ENCODE assay signal across 18 cellular contexts in genomic region chr19:47761566-47761965, GRCh38. TPM values are rescaled to one million over a fixed set of nuclear protein-coding genes. Genes with fewer than 3 reads are reported as not detected.
DNase-seq lines count a peak whose midpoint lies in the region; ATAC-seq, FAIRE-seq and TF ChIP-seq lines count a peak whose summit lies in the region.
"Had no signal": no experiment of that assay in that cellular context is flagged by ENCODE, and none has a peak within 500 bp of the region (broad histone marks: within the 10 kb centered on the region; RNA-seq: fewer than 3 reads in every experiment).

No MANE protein-coding gene starts in this region.

- RAD21 ChIA-PET in GM12878 (lab: Charles Lee; ENCODE audit: unreplicated experiment), result no interaction called here

- TF ChIP-seq RAD21 in GM12878 (IDR thresholded peaks at IDR 0.05; ENCODE audit: insufficient read depth, low read depth, low read length), result no peak

- no peaks in the 10 kb centered on the region for H3K79me2 ChIP-seq in GM12878 (ENCODE audit: control insufficient read depth, insufficient read depth, low read length)

- POLR2A ChIA-PET in GM12878 (lab: Charles Lee), result no interaction called here

- H3K4me1 ChIP-seq in GM12878 (ENCODE audit: control insufficient read depth, insufficient read depth, low read length), result 0 out of 2 replicates have a peak, but pooled peaks cover 3% of the 10 kb centered on the region
- H3K4me1 ChIP-seq in left ventricle myocardium inferior, result peaks cover 17% of the 10 kb centered on the region
- H3K4me1 ChIP-seq: BE2C had no signal

- H3K36me3 ChIP-seq in GM12878 (ENCODE audit: control insufficient read depth in 2 of 2, insufficient read depth in 2 of 2, low read length in 1 of 2) (peaks cover 4 to 9% of the 10 kb centered on the region in 2 experiments; a peak in 3 of 4 replicates), left ventricle myocardium inferior (peaks cover 37% of the 10 kb centered on the region)

- CTCF ChIA-PET in GM12878 (lab: Yijun Ruan, JAX), result interaction anchor here (1.1 kb wide), 1 partner anchor 28 kb away, joined by 3 read pairs; no protein-coding TSS in a partner anchor

- peak; percentile 61 for ATAC-seq in GM12878
- ATAC-seq: CD8-positive, alpha-beta T cell had no signal

- H3K27ac ChIP-seq in GM12878 (ENCODE audit: control insufficient read depth, insufficient read depth) (no peak overlapping the region), left ventricle myocardium inferior (replicated peaks) (no peak overlapping the region)
- H3K27ac ChIP-seq: C4-2B had no signal

- H2AFZ ChIP-seq in GM12878 (ENCODE audit: control insufficient read depth, low read depth, low read length), result no peak overlapping the region

- H3K9ac ChIP-seq in GM12878 (ENCODE audit: control insufficient read depth, insufficient read depth, low read length), result no peak overlapping the region

- H3K9me3 Mint-ChIP-seq in progenitor cell of endocrine pancreas (ENCODE audit: low read depth), result peaks cover 3% of the 10 kb centered on the region
- H3K9me3 Mint-ChIP-seq: CD8-positive, alpha-beta T cell had no signal

- no peak for TF ChIP-seq CTCF in NB4 (IDR thresholded peaks at IDR 0.05; ENCODE audit: low read depth, low read length)
- TF ChIP-seq CTCF in GM12878 (IDR thresholded peaks at IDR 0.05 in 2 of 3, conservative IDR thresholded peaks at IDR 0.05 in 1 of 3; ENCODE audit: control insufficient read depth in 2 of 3, extremely low read depth in 1 of 3, insufficient read depth in 1 of 3, low read depth in 3 of 3, low read length in 3 of 3), result no peak
- TF ChIP-seq CTCF in progenitor cell of endocrine pancreas (IDR thresholded peaks at IDR 0.05; ENCODE audit: unreplicated experiment), result no peak
- TF ChIP-seq CTCF in left ventricle myocardium inferior (IDR thresholded peaks at IDR 0.05; ENCODE audit: borderline replicate concordance), result no peak

- BruUV-seq in GM12878 (replicated peaks; lab: Mats Ljungman, UMichigan), result no TSS peak

- H3K4me3 Mint-ChIP-seq in progenitor cell of endocrine pancreas (ENCODE audit: low read depth), result no peak overlapping the region
- H3K4me3 Mint-ChIP-seq: CD8-positive, alpha-beta T cell; H9 had no signal

- H3K4me1 Mint-ChIP-seq in progenitor cell of endocrine pancreas (ENCODE audit: low read depth), result peaks cover 4% of the 10 kb centered on the region

- in situ Hi-C loops in GM12878 (cut with MboI), result no loop called here

- peaks cover 21% of the 10 kb centered on the region for H3K36me3 Mint-ChIP-seq in progenitor cell of endocrine pancreas (ENCODE audit: insufficient read depth)

- H4K20me1 ChIP-seq in GM12878 (ENCODE audit: control insufficient read depth, insufficient read depth), result no peaks in the 10 kb centered on the region

- H3K4me2 ChIP-seq in GM12878 (ENCODE audit: control insufficient read depth, insufficient read depth), result no peak overlapping the region

- TF ChIP-seq EP300 in GM12878 (IDR thresholded peaks at IDR 0.05; ENCODE audit: borderline replicate concordance in 1 of 2, control insufficient read depth in 1 of 2, low read depth in 2 of 2, low read length in 2 of 2), result no peak

- FAIRE-seq in GM12891 (lab: Jason Lieb, UNC) (no peak), GM12878 (lab: Jason Lieb, UNC) (no peak)
- FAIRE-seq: A204.1 had no signal

- intact Hi-C loops in GM12878 (cut with micrococcal nuclease; ENCODE audit: unreplicated experiment) (no loop called here), left ventricle myocardium inferior (cut with micrococcal nuclease) (no loop called here)

- no peaks in the 10 kb centered on the region; the same call in 2 of the 3 replicates for H3K9me3 ChIP-seq in GM12878 (replicated peaks; ENCODE audit: control insufficient read depth, insufficient read depth, low read length)
- H3K9me3 ChIP-seq in left ventricle myocardium inferior (replicated peaks), result peaks cover 5% of the 10 kb centered on the region
- H3K9me3 ChIP-seq: BE2C, Caco-2 had no signal

- 19% methylated on average over 4 of the region's 5 CpGs for WGBS in GM12878 (ENCODE audit: insufficient coverage, insufficient replicate concordance, low lambda C conversion rate, missing lambda C conversion rate)

- no peaks in the 10 kb centered on the region for H3K27me3 Mint-ChIP-seq in progenitor cell of endocrine pancreas

- TF ChIP-seq POLR2A in GM12891 (IDR thresholded peaks at IDR 0.05; ENCODE audit: low read depth, low read length) (no peak), NB4 (IDR thresholded peaks at IDR 0.05; ENCODE audit: extremely low read depth, insufficient read length) (no peak), GM12878 (IDR thresholded peaks at IDR 0.05; ENCODE audit: low read depth, low read length) (no peak)

- SMC1A ChIA-PET in GM12878 (lab: Charles Lee; ENCODE audit: uncharacterized antibody, unreplicated experiment), result no interaction called here

- H3K27ac Mint-ChIP-seq in progenitor cell of endocrine pancreas, result peak overlapping the region; percentile 24
- H3K27ac Mint-ChIP-seq: CD8-positive, alpha-beta T cell had no signal

- H3K27me3 ChIP-seq in GM12878 (replicated peaks in 1 of 2; ENCODE audit: control insufficient read depth in 2 of 2, insufficient read depth in 2 of 2, low read length in 1 of 2) (no peaks in the 10 kb centered on the region), left ventricle myocardium inferior (ENCODE audit: low read depth) (no peaks in the 10 kb centered on the region)
- H3K27me3 ChIP-seq: BE2C had no signal

- DNase-seq in GM12891 (ENCODE audit: insufficient read length, low spot score), result no peak
- DNase-seq in NB4 (ENCODE audit: low read depth), result peak; percentile 38
- no peak for DNase-seq in GM12878 (ENCODE audit: low read depth, low spot score)
- DNase-seq in progenitor cell of endocrine pancreas (ENCODE audit: low spot score, unreplicated experiment), result no peak
- no peak for DNase-seq in DMS153 (lab: John Stamatoyannopoulos, UW)
- no peak for DNase-seq in left ventricle myocardium inferior
- no peak for DNase-seq in Ammon's horn (ENCODE audit: low spot score)
- DNase-seq in T-helper 2 cell, result no peak
- DNase-seq: BE2C; Caco-2; CD8-positive, alpha-beta T cell; DMS53; GOT3; H9; KBM-7 had no signal

- H3K4me3 ChIP-seq in NB4 (ENCODE audit: low read depth, low read length), result no peak overlapping the region
- H3K4me3 ChIP-seq in GM12878, result no peak overlapping the region
- H3K4me3 ChIP-seq in left ventricle myocardium inferior, result no peak overlapping the region

RNA-seq across cellular contexts. Expression of gene NOP53, which starts 16.2 kb away (rescaled TPM):
- 571 TPM for polyA plus RNA-seq in GM12891 (2012; ENCODE audit: low read depth, missing spikeins)
- total RNA-seq in GM12878 (2013; cell fraction: nucleolus; rRNA removed), result 36.5 and 43.0 TPM in 2 replicates
- total RNA-seq in GM12878 (2014; rRNA removed) (254 and 317 TPM in 2 replicates), GM12878 (2014; rRNA removed; fragmentation: Illumina TruSeq; extraction: Trizol) (180 and 186 TPM in 2 replicates), GM12878 (2021) (336 and 356 TPM in 2 replicates), progenitor cell of endocrine pancreas (301 and 312 TPM in 2 replicates), left ventricle myocardium inferior (169 TPM)
- 311 TPM for polyA plus RNA-seq in GM12878 (2011; ENCODE audit: low read depth)
- polyA plus RNA-seq in GM12878 (2011; rRNA removed) (198 and 222 TPM in 2 replicates), GM12878 (2014; fragmentation: Illumina TruSeq; extraction: Trizol) (69.0 and 148 TPM in 2 replicates), GM12878 (2014; fragmentation: Nextera tagmentation; extraction: Ambion mirVana) (10 to 100 TPM in 1 of 2 experiments, 1 to 10 TPM in 1; 6.0 to 32.3 TPM), GM12878 (2014; rRNA removed) (386 and 428 TPM in 2 replicates), GM12878 (2016; fragmentation: Nextera tagmentation; extraction: Ambion mirVana) (10 to 100 TPM; 71.4 to 94.2 TPM)
- 205 and 251 TPM in 2 replicates for polyA plus RNA-seq in GM12878 (2011; cell fraction: cytosol; rRNA removed)
- 117 and 146 TPM in 2 replicates for polyA plus RNA-seq in GM12878 (2011; cell fraction: nucleus; rRNA removed)
- polyA plus RNA-seq in GM12878 (2012), result 464 and 758 TPM in 2 replicates
- polyA minus RNA-seq in GM12878 (2011; rRNA and poly(A)+ RNA removed), result 57.8 and 115 TPM in 2 replicates
- polyA minus RNA-seq in GM12878 (2011; cell fraction: cytosol; rRNA and poly(A)+ RNA removed), result 79.2 and 82.4 TPM in 2 replicates
- polyA minus RNA-seq in GM12878 (2011; cell fraction: nucleus; rRNA and poly(A)+ RNA removed), result 28.7 and 44.8 TPM in 2 replicates

RNA-seq across cellular contexts. Expression of gene SELENOW, which starts 16.9 kb away (rescaled TPM):
- 35.6 TPM for polyA plus RNA-seq in GM12891 (2012; ENCODE audit: low read depth, missing spikeins)
- total RNA-seq in GM12878 (2013; cell fraction: nucleolus; rRNA removed), result 15.6 and 16.9 TPM in 2 replicates
- total RNA-seq in GM12878 (2014; rRNA removed) (120 and 125 TPM in 2 replicates), GM12878 (2014; rRNA removed; fragmentation: Illumina TruSeq; extraction: Trizol) (58.5 and 62.8 TPM in 2 replicates), GM12878 (2021) (53.3 and 55.6 TPM in 2 replicates), progenitor cell of endocrine pancreas (342 and 392 TPM in 2 replicates), left ventricle myocardium inferior (1,019 TPM)
- polyA plus RNA-seq in GM12878 (2011; ENCODE audit: low read depth), result 37.1 TPM
- polyA plus RNA-seq in GM12878 (2011; rRNA removed) (50.1 and 70.5 TPM in 2 replicates), GM12878 (2014; fragmentation: Illumina TruSeq; extraction: Trizol) (49.6 and 71.6 TPM in 2 replicates), GM12878 (2014; fragmentation: Nextera tagmentation; extraction: Ambion mirVana) (100 to 1,000 TPM; 127 to 186 TPM), GM12878 (2014; rRNA removed) (107 and 114 TPM in 2 replicates), GM12878 (2016; fragmentation: Nextera tagmentation; extraction: Ambion mirVana) (100 to 1,000 TPM in 1 of 2 experiments, 10 to 100 TPM in 1; 95.4 to 106 TPM)
- polyA plus RNA-seq in GM12878 (2011; cell fraction: cytosol; rRNA removed), result 105 and 116 TPM in 2 replicates
- polyA plus RNA-seq in GM12878 (2011; cell fraction: nucleus; rRNA removed), result 56.0 and 61.1 TPM in 2 replicates
- polyA plus RNA-seq in GM12878 (2012), result 51.6 and 51.9 TPM in 2 replicates
- polyA minus RNA-seq in GM12878 (2011; rRNA and poly(A)+ RNA removed), result 11.3 and 36.4 TPM in 2 replicates
- polyA minus RNA-seq in GM12878 (2011; cell fraction: cytosol; rRNA and poly(A)+ RNA removed), result 13.6 and 13.9 TPM in 2 replicates
- 9.9 and 16.6 TPM in 2 replicates for polyA minus RNA-seq in GM12878 (2011; cell fraction: nucleus; rRNA and poly(A)+ RNA removed)

RNA-seq across cellular contexts. Expression of gene TPRX1, which starts 42.8 kb away (rescaled TPM):
- not detected for polyA plus RNA-seq in GM12891 (2012; ENCODE audit: low read depth, missing spikeins)
- not detected in 2 replicates for total RNA-seq in GM12878 (2013; cell fraction: nucleolus; rRNA removed)
- total RNA-seq in GM12878 (2014; rRNA removed) (not detected in 2 replicates), GM12878 (2014; rRNA removed; fragmentation: Illumina TruSeq; extraction: Trizol) (not detected in 2 replicates), GM12878 (2021) (not detected in 2 replicates), progenitor cell of endocrine pancreas (not detected in 2 replicates), left ventricle myocardium inferior (not detected)
- polyA plus RNA-seq in GM12878 (2011; ENCODE audit: low read depth), result not detected
- polyA plus RNA-seq in GM12878 (2011; rRNA removed) (not detected in 2 replicates), GM12878 (2014; fragmentation: Illumina TruSeq; extraction: Trizol) (not detected in 2 replicates), GM12878 (2014; fragmentation: Nextera tagmentation; extraction: Ambion mirVana) (not detected), GM12878 (2014; rRNA removed) (not detected in 2 replicates), GM12878 (2016; fragmentation: Nextera tagmentation; extraction: Ambion mirVana) (not detected)
- not detected in 2 replicates for polyA plus RNA-seq in GM12878 (2011; cell fraction: cytosol; rRNA removed)
- not detected in 2 replicates for polyA plus RNA-seq in GM12878 (2011; cell fraction: nucleus; rRNA removed)
- polyA plus RNA-seq in GM12878 (2012), result not detected in 2 replicates
- not detected in 2 replicates for polyA minus RNA-seq in GM12878 (2011; rRNA and poly(A)+ RNA removed)
- not detected in 2 replicates for polyA minus RNA-seq in GM12878 (2011; cell fraction: cytosol; rRNA and poly(A)+ RNA removed)
- not detected in 2 replicates for polyA minus RNA-seq in GM12878 (2011; cell fraction: nucleus; rRNA and poly(A)+ RNA removed)
- total RNA-seq: Caco-2; CD8-positive, alpha-beta T cell; Daoy; H9 had no signal

RNA-seq across cellular contexts. Expression of gene EHD2, which starts 48.3 kb away (rescaled TPM):
- polyA plus RNA-seq in GM12891 (2012; ENCODE audit: low read depth, missing spikeins), result 0.06 TPM
- total RNA-seq in GM12878 (2013; cell fraction: nucleolus; rRNA removed), result not detected in 2 replicates
- total RNA-seq in GM12878 (2014; rRNA removed) (not detected in 2 replicates), GM12878 (2014; rRNA removed; fragmentation: Illumina TruSeq; extraction: Trizol) (not detected in 2 replicates), GM12878 (2021) (0.23 and 0.27 TPM in 2 replicates), progenitor cell of endocrine pancreas (0.41 and 0.64 TPM in 2 replicates), left ventricle myocardium inferior (48.2 TPM)
- polyA plus RNA-seq in GM12878 (2011; ENCODE audit: low read depth), result not detected
- polyA plus RNA-seq in GM12878 (2011; rRNA removed) (not detected in 2 replicates), GM12878 (2014; fragmentation: Illumina TruSeq; extraction: Trizol) (not detected in 2 replicates), GM12878 (2014; fragmentation: Nextera tagmentation; extraction: Ambion mirVana) (not detected), GM12878 (2014; rRNA removed) (not detected in 2 replicates), GM12878 (2016; fragmentation: Nextera tagmentation; extraction: Ambion mirVana) (under 1 TPM; 0.12 to 0.24 TPM)
- not detected in 2 replicates for polyA plus RNA-seq in GM12878 (2011; cell fraction: cytosol; rRNA removed)
- polyA plus RNA-seq in GM12878 (2011; cell fraction: nucleus; rRNA removed), result not detected in 2 replicates
- not detected in 2 replicates for polyA plus RNA-seq in GM12878 (2012)
- 0.15 TPM in 1 of 2 replicates, not detected in the other for polyA minus RNA-seq in GM12878 (2011; rRNA and poly(A)+ RNA removed)
- not detected in 2 replicates for polyA minus RNA-seq in GM12878 (2011; cell fraction: cytosol; rRNA and poly(A)+ RNA removed)
- not detected in 2 replicates for polyA minus RNA-seq in GM12878 (2011; cell fraction: nucleus; rRNA and poly(A)+ RNA removed)
